Comparison of ENCODE assay signal across 1 cellular context in the genomic region with DNA sequence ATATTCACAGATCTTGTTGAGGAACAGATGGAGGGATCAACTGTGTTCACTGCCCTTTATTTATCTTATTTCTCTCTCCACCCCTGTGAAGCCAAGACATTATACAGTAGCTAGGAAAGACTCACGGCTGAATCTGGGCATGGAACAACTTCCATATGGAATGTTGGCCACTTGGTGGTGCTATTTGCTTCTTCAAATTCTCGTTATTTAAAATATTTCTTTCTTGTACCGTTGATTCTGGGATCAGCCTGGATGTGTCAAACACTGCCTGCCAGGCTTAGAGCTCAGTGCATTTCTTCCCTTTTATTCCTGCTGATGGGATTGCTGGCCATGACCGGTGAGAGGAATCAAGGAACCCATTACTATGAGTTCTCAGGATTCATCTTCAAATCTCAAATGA.
TF ChIP-seq lines count a peak whose summit lies in the region.

No MANE protein-coding gene starts in this region.

TF ChIP-seq in K562, 482 proteins besides CTCF, POLR2A, EP300 and RAD21:
- TF ChIP-seq, protein P1, sequence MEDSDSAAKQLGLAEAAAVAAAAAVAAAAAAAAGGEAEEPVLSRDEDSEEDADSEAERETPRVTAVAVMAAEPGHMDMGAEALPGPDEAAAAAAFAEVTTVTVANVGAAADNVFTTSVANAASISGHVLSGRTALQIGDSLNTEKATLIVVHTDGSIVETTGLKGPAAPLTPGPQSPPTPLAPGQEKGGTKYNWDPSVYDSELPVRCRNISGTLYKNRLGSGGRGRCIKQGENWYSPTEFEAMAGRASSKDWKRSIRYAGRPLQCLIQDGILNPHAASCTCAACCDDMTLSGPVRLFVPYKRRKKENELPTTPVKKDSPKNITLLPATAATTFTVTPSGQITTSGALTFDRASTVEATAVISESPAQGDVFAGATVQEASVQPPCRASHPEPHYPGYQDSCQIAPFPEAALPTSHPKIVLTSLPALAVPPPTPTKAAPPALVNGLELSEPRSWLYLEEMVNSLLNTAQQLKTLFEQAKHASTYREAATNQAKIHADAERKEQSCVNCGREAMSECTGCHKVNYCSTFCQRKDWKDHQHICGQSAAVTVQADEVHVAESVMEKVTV (CRISPR knock-in tag; IDR thresholded peaks at IDR 0.05) = peak; percentile 76
- TF ChIP-seq FOXP1 (CRISPR knock-in tag; IDR thresholded peaks at IDR 0.05) = 0 out of 2 replicates have a peak, but pooled peaks have one; percentile 34
- no peak for TF ChIP-seq ETV6 (IDR thresholded peaks at IDR 0.05; ENCODE audit: borderline replicate concordance in 1 of 2, low read depth in 2 of 2, low read length in 1 of 2)
- no peak for TF ChIP-seq ETV6 (CRISPR knock-in tag; IDR thresholded peaks at IDR 0.05; ENCODE audit: borderline replicate concordance)
- TF ChIP-seq, protein P2, sequence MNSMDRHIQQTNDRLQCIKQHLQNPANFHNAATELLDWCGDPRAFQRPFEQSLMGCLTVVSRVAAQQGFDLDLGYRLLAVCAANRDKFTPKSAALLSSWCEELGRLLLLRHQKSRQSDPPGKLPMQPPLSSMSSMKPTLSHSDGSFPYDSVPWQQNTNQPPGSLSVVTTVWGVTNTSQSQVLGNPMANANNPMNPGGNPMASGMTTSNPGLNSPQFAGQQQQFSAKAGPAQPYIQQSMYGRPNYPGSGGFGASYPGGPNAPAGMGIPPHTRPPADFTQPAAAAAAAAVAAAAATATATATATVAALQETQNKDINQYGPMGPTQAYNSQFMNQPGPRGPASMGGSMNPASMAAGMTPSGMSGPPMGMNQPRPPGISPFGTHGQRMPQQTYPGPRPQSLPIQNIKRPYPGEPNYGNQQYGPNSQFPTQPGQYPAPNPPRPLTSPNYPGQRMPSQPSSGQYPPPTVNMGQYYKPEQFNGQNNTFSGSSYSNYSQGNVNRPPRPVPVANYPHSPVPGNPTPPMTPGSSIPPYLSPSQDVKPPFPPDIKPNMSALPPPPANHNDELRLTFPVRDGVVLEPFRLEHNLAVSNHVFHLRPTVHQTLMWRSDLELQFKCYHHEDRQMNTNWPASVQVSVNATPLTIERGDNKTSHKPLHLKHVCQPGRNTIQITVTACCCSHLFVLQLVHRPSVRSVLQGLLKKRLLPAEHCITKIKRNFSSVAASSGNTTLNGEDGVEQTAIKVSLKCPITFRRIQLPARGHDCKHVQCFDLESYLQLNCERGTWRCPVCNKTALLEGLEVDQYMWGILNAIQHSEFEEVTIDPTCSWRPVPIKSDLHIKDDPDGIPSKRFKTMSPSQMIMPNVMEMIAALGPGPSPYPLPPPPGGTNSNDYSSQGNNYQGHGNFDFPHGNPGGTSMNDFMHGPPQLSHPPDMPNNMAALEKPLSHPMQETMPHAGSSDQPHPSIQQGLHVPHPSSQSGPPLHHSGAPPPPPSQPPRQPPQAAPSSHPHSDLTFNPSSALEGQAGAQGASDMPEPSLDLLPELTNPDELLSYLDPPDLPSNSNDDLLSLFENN (IDR thresholded peaks at IDR 0.05; ENCODE audit: low read depth in 2 of 2, low read length in 2 of 2) = no peak
- no peak for TF ChIP-seq ZNF282 (CRISPR knock-in tag; IDR thresholded peaks at IDR 0.05)
- TF ChIP-seq SMC3 (conservative IDR thresholded peaks at IDR 0.05; ENCODE audit: insufficient read depth, low read depth, low read length) = peak; percentile 52; the same call in 1 of the 2 replicates
- TF ChIP-seq, protein P3, sequence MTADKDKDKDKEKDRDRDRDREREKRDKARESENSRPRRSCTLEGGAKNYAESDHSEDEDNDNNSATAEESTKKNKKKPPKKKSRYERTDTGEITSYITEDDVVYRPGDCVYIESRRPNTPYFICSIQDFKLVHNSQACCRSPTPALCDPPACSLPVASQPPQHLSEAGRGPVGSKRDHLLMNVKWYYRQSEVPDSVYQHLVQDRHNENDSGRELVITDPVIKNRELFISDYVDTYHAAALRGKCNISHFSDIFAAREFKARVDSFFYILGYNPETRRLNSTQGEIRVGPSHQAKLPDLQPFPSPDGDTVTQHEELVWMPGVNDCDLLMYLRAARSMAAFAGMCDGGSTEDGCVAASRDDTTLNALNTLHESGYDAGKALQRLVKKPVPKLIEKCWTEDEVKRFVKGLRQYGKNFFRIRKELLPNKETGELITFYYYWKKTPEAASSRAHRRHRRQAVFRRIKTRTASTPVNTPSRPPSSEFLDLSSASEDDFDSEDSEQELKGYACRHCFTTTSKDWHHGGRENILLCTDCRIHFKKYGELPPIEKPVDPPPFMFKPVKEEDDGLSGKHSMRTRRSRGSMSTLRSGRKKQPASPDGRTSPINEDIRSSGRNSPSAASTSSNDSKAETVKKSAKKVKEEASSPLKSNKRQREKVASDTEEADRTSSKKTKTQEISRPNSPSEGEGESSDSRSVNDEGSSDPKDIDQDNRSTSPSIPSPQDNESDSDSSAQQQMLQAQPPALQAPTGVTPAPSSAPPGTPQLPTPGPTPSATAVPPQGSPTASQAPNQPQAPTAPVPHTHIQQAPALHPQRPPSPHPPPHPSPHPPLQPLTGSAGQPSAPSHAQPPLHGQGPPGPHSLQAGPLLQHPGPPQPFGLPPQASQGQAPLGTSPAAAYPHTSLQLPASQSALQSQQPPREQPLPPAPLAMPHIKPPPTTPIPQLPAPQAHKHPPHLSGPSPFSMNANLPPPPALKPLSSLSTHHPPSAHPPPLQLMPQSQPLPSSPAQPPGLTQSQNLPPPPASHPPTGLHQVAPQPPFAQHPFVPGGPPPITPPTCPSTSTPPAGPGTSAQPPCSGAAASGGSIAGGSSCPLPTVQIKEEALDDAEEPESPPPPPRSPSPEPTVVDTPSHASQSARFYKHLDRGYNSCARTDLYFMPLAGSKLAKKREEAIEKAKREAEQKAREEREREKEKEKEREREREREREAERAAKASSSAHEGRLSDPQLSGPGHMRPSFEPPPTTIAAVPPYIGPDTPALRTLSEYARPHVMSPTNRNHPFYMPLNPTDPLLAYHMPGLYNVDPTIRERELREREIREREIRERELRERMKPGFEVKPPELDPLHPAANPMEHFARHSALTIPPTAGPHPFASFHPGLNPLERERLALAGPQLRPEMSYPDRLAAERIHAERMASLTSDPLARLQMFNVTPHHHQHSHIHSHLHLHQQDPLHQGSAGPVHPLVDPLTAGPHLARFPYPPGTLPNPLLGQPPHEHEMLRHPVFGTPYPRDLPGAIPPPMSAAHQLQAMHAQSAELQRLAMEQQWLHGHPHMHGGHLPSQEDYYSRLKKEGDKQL (CRISPR knock-in tag; IDR thresholded peaks at IDR 0.05; ENCODE audit: borderline replicate concordance) = no peak
